ENCODE assay signal across 10 cellular contexts in genomic region chr4:1207603-1208265, GRCh38. TPM values are rescaled to one million over a fixed set of nuclear protein-coding genes. Genes with fewer than 3 reads are reported as not detected.
A peak's percentile ranks its signal among the peaks of the same experiment; 100 is the strongest.
DNase-seq lines count a peak whose midpoint lies in the region; ATAC-seq and TF ChIP-seq lines count a peak whose summit lies in the region.
"Had no signal": no experiment of that assay in that cellular context is flagged by ENCODE, and none has a peak within 500 bp of the region (broad histone marks: within the 10 kb centered on the region; RNA-seq: fewer than 3 reads in every experiment).

No MANE protein-coding gene starts in this region.

- TF ChIP-seq POLR2A in tibial nerve (IDR thresholded peaks at IDR 0.05): no peak

- H3K36me3 ChIP-seq in liver (ENCODE audit: control insufficient read depth in 4 of 4, insufficient read depth in 3 of 4, low read depth in 1 of 4, low read length in 3 of 4): peaks cover 4 to 17% (median 8%) of the 10 kb centered on the region in 4 donors
- H3K36me3 ChIP-seq in tibial nerve: peaks cover 0 to 16% (median 5%) of the 10 kb centered on the region in 3 donors

- POLR2A ChIA-PET in activated CD8-positive, alpha-beta T cell treated with anti-CD3 and anti-CD28 coated beads for 36 hours (lab: Charles Lee): interaction anchor here (0.8 to 1.1 kb wide), 3 partner anchors 8 to 10 kb away, joined by 3 read pairs; no protein-coding TSS in a partner anchor
- POLR2A ChIA-PET in activated CD8-positive, alpha-beta T cell treated with anti-CD3 and anti-CD28 coated beads, Interleukin-2, amount 10 ng/mL, durations not matched to agents 7 days and 5 days (lab: Charles Lee): interaction anchor here (1.0 kb wide), 1 partner anchor 11 kb away, joined by 3 read pairs; no protein-coding TSS in a partner anchor

- no peaks in the 10 kb centered on the region for H3K9me3 Mint-ChIP-seq in activated CD8-positive, alpha-beta T cell treated with anti-CD3 and anti-CD28 coated beads for 36 hours
- H3K9me3 Mint-ChIP-seq in activated CD8-positive, alpha-beta T cell treated with anti-CD3 and anti-CD28 coated beads, Interleukin-2, amount 10 ng/mL, durations not matched to agents 7 days and 5 days (ENCODE audit: insufficient read depth): no peaks in the 10 kb centered on the region
- H3K9me3 Mint-ChIP-seq: brain, neural crest cell had no signal

- H3K36me3 Mint-ChIP-seq in activated CD8-positive, alpha-beta T cell treated with anti-CD3 and anti-CD28 coated beads for 36 hours (ENCODE audit: low read depth): no peaks in the 10 kb centered on the region
- H3K36me3 Mint-ChIP-seq in activated CD8-positive, alpha-beta T cell treated with anti-CD3 and anti-CD28 coated beads, Interleukin-2, amount 10 ng/mL, durations not matched to agents 7 days and 5 days (ENCODE audit: low read depth): peaks cover 16% of the 10 kb centered on the region

- CTCF ChIA-PET in activated CD8-positive, alpha-beta T cell treated with anti-CD3 and anti-CD28 coated beads for 36 hours (lab: Charles Lee): no interaction called here
- CTCF ChIA-PET in activated CD8-positive, alpha-beta T cell treated with anti-CD3 and anti-CD28 coated beads, Interleukin-2, amount 10 ng/mL, durations not matched to agents 7 days and 5 days (lab: Charles Lee): interaction anchor here (1.0 to 1.6 kb wide), 2 partner anchors 9 to 77 kb away, joined by 4 to 5 read pairs; no protein-coding TSS in a partner anchor

- peak in 1 of 2 donors; percentile 31 for TF ChIP-seq RAD21 in liver (IDR thresholded peaks at IDR 0.05)

- peak in 1 of 2 donors; percentile 58 for TF ChIP-seq EP300 in tibial nerve (IDR thresholded peaks at IDR 0.05)

- H3K4me1 Mint-ChIP-seq in activated CD8-positive, alpha-beta T cell treated with anti-CD3 and anti-CD28 coated beads for 36 hours (ENCODE audit: low read depth): peaks cover 23% of the 10 kb centered on the region
- peaks cover 26% of the 10 kb centered on the region for H3K4me1 Mint-ChIP-seq in activated CD8-positive, alpha-beta T cell treated with anti-CD3 and anti-CD28 coated beads, Interleukin-2, amount 10 ng/mL, durations not matched to agents 7 days and 5 days (ENCODE audit: low read depth)
- H3K4me1 Mint-ChIP-seq: neural crest cell had no signal

- peaks cover 2 to 31% (median 17%) of the 10 kb centered on the region in 4 donors for H3K4me1 ChIP-seq in liver (ENCODE audit: control insufficient read depth in 4 of 4, insufficient read depth in 4 of 4, low read length in 3 of 4)
- peaks cover 5 to 72% (median 63%) of the 10 kb centered on the region in 4 donors for H3K4me1 ChIP-seq in tibial nerve

- 59% methylated on average over 28 of the region's 31 CpGs for WGBS in liver
- WGBS in tibial nerve, 2 donors: 54 to 59% methylated on average over 24 to 27 of the region's 31 CpGs

- no peaks in the 10 kb centered on the region for H3K27me3 Mint-ChIP-seq in activated CD8-positive, alpha-beta T cell treated with anti-CD3 and anti-CD28 coated beads for 36 hours
- no peaks in the 10 kb centered on the region for H3K27me3 Mint-ChIP-seq in activated CD8-positive, alpha-beta T cell treated with anti-CD3 and anti-CD28 coated beads, Interleukin-2, amount 10 ng/mL, durations not matched to agents 7 days and 5 days (ENCODE audit: low read depth)
- H3K27me3 Mint-ChIP-seq: brain had no signal

- DNase-seq in activated CD8-positive, alpha-beta T cell treated with anti-CD3 and anti-CD28 coated beads for 36 hours: no peak
- no peak for DNase-seq in activated CD8-positive, alpha-beta T cell treated with anti-CD3 and anti-CD28 coated beads, Interleukin-2, amount 10 ng/mL, durations not matched to agents 7 days and 5 days
- DNase-seq in dorsolateral prefrontal cortex: peak; percentile 66 to 84 (median 80)
- peak in 1 of 2 donors; percentile 56 for DNase-seq in tibial nerve (ENCODE audit: low spot score in 2 of 2)
- no peak for DNase-seq in NCI-H2196 (lab: John Stamatoyannopoulos, UW; ENCODE audit: unreplicated experiment)
- no peak for DNase-seq in T-helper 9 cell
- DNase-seq in NCI-H1436 treated with DMSO at 0.1 percent for 48 hours (lab: John Stamatoyannopoulos, UW): no peak

- no peaks in the 10 kb centered on the region for H3K27me3 ChIP-seq in dorsolateral prefrontal cortex
- H3K27me3 ChIP-seq in liver (ENCODE audit: control insufficient read depth in 4 of 4, insufficient read depth in 4 of 4, low read length in 3 of 4): no peaks in the 10 kb centered on the region
- H3K27me3 ChIP-seq in tibial nerve: no peaks in the 10 kb centered on the region

- no peak for TF ChIP-seq CTCF in activated CD8-positive, alpha-beta T cell treated with anti-CD3 and anti-CD28 coated beads for 36 hours (IDR thresholded peaks at IDR 0.05)
- peak in 1 of 56 donors; percentile 13 for TF ChIP-seq CTCF in dorsolateral prefrontal cortex (IDR thresholded peaks at IDR 0.05 in 54 of 56, conservative IDR thresholded peaks at IDR 0.05 in 2 of 56; ENCODE audit: low read depth in 1 of 56, partially characterized antibody in 56 of 56)
- no peak for TF ChIP-seq CTCF in liver (IDR thresholded peaks at IDR 0.05; ENCODE audit: low read depth, low read length, missing input control)
- TF ChIP-seq CTCF in tibial nerve (IDR thresholded peaks at IDR 0.05): no peak

- H3K9me3 ChIP-seq in liver (ENCODE audit: control insufficient read depth in 4 of 4, low read length in 3 of 4) (no peaks in the 10 kb centered on the region), tibial nerve (no peaks in the 10 kb centered on the region)

- intact Hi-C loops in activated CD8-positive, alpha-beta T cell treated with anti-CD3 and anti-CD28 coated beads for 36 hours (cut with micrococcal nuclease): no loop called here
- intact Hi-C loops in dorsolateral prefrontal cortex (cut with DNase I): no loop called here

- no peak for ATAC-seq in activated CD8-positive, alpha-beta T cell treated with anti-CD3 and anti-CD28 coated beads for 36 hours
- ATAC-seq in activated CD8-positive, alpha-beta T cell treated with anti-CD3 and anti-CD28 coated beads, Interleukin-2, amount 10 ng/mL, durations not matched to agents 7 days and 5 days: no peak

- H3K4me3 ChIP-seq in dorsolateral prefrontal cortex (peak overlapping the region in 49 of 59 donors; percentile 4 to 49 (median 27)), liver (ENCODE audit: low read depth in 1 of 3, low read length in 3 of 3) (no peak overlapping the region), tibial nerve (no peak overlapping the region)

- H3K27ac ChIP-seq in dorsolateral prefrontal cortex: peak overlapping the region in 54 of 59 donors; percentile 4 to 85 (median 63)
- H3K27ac ChIP-seq in liver (ENCODE audit: low read depth in 1 of 2, low read length in 2 of 2): peak overlapping the region; percentile 57
- peak overlapping the region in 3 of 4 donors; percentile 13 to 81 (median 72) for H3K27ac ChIP-seq in tibial nerve

- H3K27ac Mint-ChIP-seq in activated CD8-positive, alpha-beta T cell treated with anti-CD3 and anti-CD28 coated beads for 36 hours: no peak overlapping the region
- no peak overlapping the region for H3K27ac Mint-ChIP-seq in activated CD8-positive, alpha-beta T cell treated with anti-CD3 and anti-CD28 coated beads, Interleukin-2, amount 10 ng/mL, durations not matched to agents 7 days and 5 days

- H3K9ac ChIP-seq in liver (ENCODE audit: low read depth in 1 of 2, low read length in 2 of 2): no peak overlapping the region

- peak overlapping the region; percentile 15 for H3K4me3 Mint-ChIP-seq in activated CD8-positive, alpha-beta T cell treated with anti-CD3 and anti-CD28 coated beads for 36 hours
- H3K4me3 Mint-ChIP-seq in activated CD8-positive, alpha-beta T cell treated with anti-CD3 and anti-CD28 coated beads, Interleukin-2, amount 10 ng/mL, durations not matched to agents 7 days and 5 days: no peak overlapping the region
- H3K4me3 Mint-ChIP-seq: neural crest cell had no signal

TF ChIP-seq in liver, 16 proteins besides CTCF, POLR2A, EP300 and RAD21 (continues in another document):
- TF ChIP-seq EGR1 (IDR thresholded peaks at IDR 0.05; ENCODE audit: low read depth in 2 of 2) (no peak), SP1 (IDR thresholded peaks at IDR 0.05) (no peak), MAX (IDR thresholded peaks at IDR 0.05) (no peak), TAF1 (conservative IDR thresholded peaks at IDR 0.05) (no peak), NR2F2 (IDR thresholded peaks at IDR 0.05) (peak; percentile 57)

RNA-seq across cellular contexts. Expression of gene SPON2, which starts 35.4 kb away (rescaled TPM):
- 10 to 100 TPM in 1 of 2 experiments, 1 to 10 TPM in 1; 9.9 to 10.5 TPM for total RNA-seq in activated CD8-positive, alpha-beta T cell treated with anti-CD3 and anti-CD28 coated beads for 36 hours
- total RNA-seq in activated CD8-positive, alpha-beta T cell treated with anti-CD3 and anti-CD28 coated beads, Interleukin-2, amount 10 ng/mL, durations not matched to agents 7 days and 5 days: 10 to 100 TPM; 14.7 to 14.9 TPM
- total RNA-seq in dorsolateral prefrontal cortex (10 to 100 TPM in 84 of 120 experiments, 1 to 10 TPM in 36; 1.9 to 49.7 (median 13.0) TPM), liver (10 to 100 TPM; 35.7 to 80.3 TPM), tibial nerve (10 to 100 TPM; 39.3 to 91.0 (median 45.5) TPM)
- 10 to 100 TPM; 64.5 to 80.2 TPM for polyA plus RNA-seq in liver

RNA-seq across cellular contexts. Expression of gene CTBP1, which starts 41.2 kb away (rescaled TPM):
- 100 to 1,000 TPM; 136 TPM for total RNA-seq in activated CD8-positive, alpha-beta T cell treated with anti-CD3 and anti-CD28 coated beads for 36 hours
- 100 to 1,000 TPM; 214 to 217 TPM for total RNA-seq in activated CD8-positive, alpha-beta T cell treated with anti-CD3 and anti-CD28 coated beads, Interleukin-2, amount 10 ng/mL, durations not matched to agents 7 days and 5 days
- total RNA-seq in dorsolateral prefrontal cortex (100 to 1,000 TPM; 159 to 281 (median 217) TPM), liver (100 to 1,000 TPM in 1 of 2 donors, 10 to 100 TPM in 1; 88.7 to 156 TPM), tibial nerve (100 to 1,000 TPM; 134 to 255 (median 193) TPM)
- polyA plus RNA-seq in liver: 10 to 100 TPM; 27.5 to 70.4 TPM

Comparison
In these comparisons a context has a peak if more than half of its experiments do, and no peak if none do; other contexts are left out.
1. DNase-seq: peak in dorsolateral prefrontal cortex (10 of 10); none in activated CD8-positive, alpha-beta T cell treated with anti-CD3 and anti-CD28 coated beads for 36 hours (single experiment), activated CD8-positive, alpha-beta T cell treated with anti-CD3 and anti-CD28 coated beads, Interleukin-2, amount 10 ng/mL, durations not matched to agents 7 days and 5 days (single experiment), NCI-H2196 (single experiment), T-helper 9 cell (single experiment) and NCI-H1436 treated with DMSO at 0.1 percent for 48 hours (single experiment).
2. H3K4me3 ChIP-seq: peak in dorsolateral prefrontal cortex (49 of 59); none in liver (0 of 3) and tibial nerve (0 of 4).
3. Peak in every context shown above with its lines, with median percentiles within 50 percentile points of each other: H3K27ac ChIP-seq.